ENCODE assay signal across 29 cellular contexts in genomic region chr2:218856896-218857243, GRCh38. TPM values are rescaled to one million over a fixed set of nuclear protein-coding genes. Genes with fewer than 3 reads are reported as not detected.
"Had no signal": no experiment of that assay in that cellular context is flagged by ENCODE, and none has a peak within 500 bp of the region (broad histone marks: within the 10 kb centered on the region; RNA-seq: fewer than 3 reads in every experiment).

No MANE protein-coding gene starts in this region.

- H3K36me3 Mint-ChIP-seq: neural progenitor cell; stimulated activated memory B cell treated with anti-CD40 and anti-IgM and Interleukin-4, amounts not matched to agents 10 μg/mL and 1 μg/mL and 100 μg/mL, for 72 hours had no signal

- H3K9ac ChIP-seq: neural progenitor cell had no signal

- H3K4me3 ChIP-seq: dorsolateral prefrontal cortex, heart left ventricle, lung, neural progenitor cell, pancreas, prostate gland, right lobe of liver, spleen, thoracic aorta, transverse colon had no signal

- ATAC-seq: heart left ventricle; left colon; left ventricle myocardium superior; naive thymus-derived CD8-positive, alpha-beta T cell; right lobe of liver; stimulated activated memory B cell treated with anti-CD40 and anti-IgM and Interleukin-4, amounts not matched to agents 10 μg/mL and 1 μg/mL and 100 μg/mL, for 72 hours; stimulated activated naive CD8-positive, alpha-beta T cell treated with anti-CD3 and anti-CD28 coated beads, Interleukin-15, amount 100 ng/mL, for 72 hours had no signal

- H3K27ac Mint-ChIP-seq: neural progenitor cell; stimulated activated memory B cell treated with anti-CD40 and anti-IgM and Interleukin-4, amounts not matched to agents 10 μg/mL and 1 μg/mL and 100 μg/mL, for 72 hours; stimulated activated naive CD8-positive, alpha-beta T cell treated with anti-CD3 and anti-CD28 coated beads, Interleukin-15, amount 100 ng/mL, for 72 hours had no signal

- DNase-seq: cortex of kidney; dorsolateral prefrontal cortex; effector CD8-positive, alpha-beta T cell; foreskin melanocyte; heart left ventricle; hippocampal formation; left ventricle myocardium superior; mesenchymal stem cell; right lobe of liver; stimulated activated CD4-positive, alpha-beta T cell treated with anti-CD3 and anti-CD28 coated beads, Interleukin-15, amount 100 ng/mL, for 24 hours; stimulated activated CD4-positive, alpha-beta T cell treated with anti-CD3 and anti-CD28 coated beads, Interleukin-1b, Interleukin-23, amount 100 ng/mL, for 48 hours; stimulated activated CD4-positive, alpha-beta T cell treated with anti-CD3 and anti-CD28 coated beads, Interleukin-4, amount 100 ng/mL, for 24 hours; stimulated activated naive CD8-positive, alpha-beta T cell treated with anti-CD3 and anti-CD28 coated beads, Interleukin-15, amount 100 ng/mL, for 72 hours; transverse colon had no signal

- H3K4me1 ChIP-seq: prostate gland had no signal

- H3K9me3 ChIP-seq: heart left ventricle, pancreas, prostate gland, right lobe of liver, spleen, thoracic aorta, transverse colon had no signal

- H3K9me3 Mint-ChIP-seq: naive thymus-derived CD8-positive, alpha-beta T cell; neural progenitor cell; stimulated activated memory B cell treated with anti-CD40 and anti-IgM and Interleukin-4, amounts not matched to agents 10 μg/mL and 1 μg/mL and 100 μg/mL, for 72 hours; stimulated activated naive CD8-positive, alpha-beta T cell treated with anti-CD3 and anti-CD28 coated beads, Interleukin-15, amount 100 ng/mL, for 72 hours had no signal

- H2AFZ ChIP-seq: neural progenitor cell had no signal

- H3K4me2 ChIP-seq: neural progenitor cell had no signal

- H3K4me3 Mint-ChIP-seq: naive thymus-derived CD8-positive, alpha-beta T cell; stimulated activated memory B cell treated with anti-CD40 and anti-IgM and Interleukin-4, amounts not matched to agents 10 μg/mL and 1 μg/mL and 100 μg/mL, for 72 hours; stimulated activated naive CD8-positive, alpha-beta T cell treated with anti-CD3 and anti-CD28 coated beads, Interleukin-15, amount 100 ng/mL, for 72 hours had no signal

- H3K27ac ChIP-seq: dorsolateral prefrontal cortex, heart left ventricle, neural progenitor cell, pancreas, prostate gland, right lobe of liver, thoracic aorta, transverse colon had no signal

- FAIRE-seq: pancreas, urothelium cell line had no signal

- H3K36me3 ChIP-seq: heart left ventricle, neural progenitor cell, pancreas, prostate gland, right lobe of liver, spleen, thoracic aorta, transverse colon had no signal

RNA-seq across cellular contexts. Expression of gene WNT6, which starts 2.7 kb away (rescaled TPM):
- total RNA-seq: mononuclear cell; naive thymus-derived CD8-positive, alpha-beta T cell; skeletal muscle tissue had no signal

RNA-seq across cellular contexts. Expression of gene WNT10A, which starts 23.8 kb away (rescaled TPM):
- total RNA-seq: left ventricle myocardium superior, skeletal muscle tissue, subcutaneous adipose tissue had no signal

RNA-seq across cellular contexts. Expression of gene PRKAG3, which starts 25.3 kb away (rescaled TPM):
- total RNA-seq: heart left ventricle; kidney epithelial cell; left colon; lung; mononuclear cell; naive thymus-derived CD8-positive, alpha-beta T cell; pancreas; renal cortical epithelial cell; right lobe of liver; spleen; subcutaneous adipose tissue; transverse colon had no signal
- polyA plus RNA-seq: naive thymus-derived CD8-positive, alpha-beta T cell; pancreas; spleen had no signal
